Comparison of ENCODE assay signal across 23 cellular contexts in genomic region chr2:77479395-77479794, GRCh38. TPM values are rescaled to one million over a fixed set of nuclear protein-coding genes. Genes with fewer than 3 reads are reported as not detected.
"Had no signal": no experiment of that assay in that cellular context is flagged by ENCODE, and none has a peak within 500 bp of the region (broad histone marks: within the 10 kb centered on the region; RNA-seq: fewer than 3 reads in every experiment).

No MANE protein-coding gene starts in this region.

- H3K9ac ChIP-seq: SK-N-SH had no signal

- H3K27me3 Mint-ChIP-seq: activated naive CD4-positive, alpha-beta T cell treated with anti-CD3 and anti-CD28 coated beads, Interleukin-2, amount 10 ng/mL, durations not matched to agents 7 days and 5 days; effector memory CD8-positive, alpha-beta T cell; naive thymus-derived CD8-positive, alpha-beta T cell; T-cell had no signal

- H3K4me3 Mint-ChIP-seq: activated naive CD4-positive, alpha-beta T cell treated with anti-CD3 and anti-CD28 coated beads, Interleukin-2, amount 10 ng/mL, durations not matched to agents 7 days and 5 days; effector memory CD8-positive, alpha-beta T cell; naive thymus-derived CD8-positive, alpha-beta T cell; T-cell had no signal

- H3K4me1 Mint-ChIP-seq: activated naive CD4-positive, alpha-beta T cell treated with anti-CD3 and anti-CD28 coated beads, Interleukin-2, amount 10 ng/mL, durations not matched to agents 7 days and 5 days; naive thymus-derived CD8-positive, alpha-beta T cell; T-cell had no signal

- H3K27me3 ChIP-seq: brain microvascular endothelial cell, gastrocnemius medialis, heart left ventricle, suprapubic skin, upper lobe of right lung had no signal

- DNase-seq: activated CD4-positive, alpha-beta T cell treated with anti-CD3 and anti-CD28 coated beads, Interleukin-2, amount 50 U/mL, for 4 hours; activated naive CD4-positive, alpha-beta T cell treated with anti-CD3 and anti-CD28 coated beads, Interleukin-2, amount 10 ng/mL, durations not matched to agents 7 days and 5 days; activated T-cell treated with anti-CD3 and anti-CD28 coated beads for 4 hours; brain microvascular endothelial cell; cerebellar nuclear complex; effector memory CD8-positive, alpha-beta T cell; gastrocnemius medialis; heart left ventricle; naive thymus-derived CD8-positive, alpha-beta T cell; posterior cingulate gyrus; stimulated activated CD4-positive, alpha-beta T cell treated with anti-CD3 and anti-CD28 coated beads, Interleukin-15, amount 100 ng/mL, for 24 hours; stimulated activated CD4-positive, alpha-beta T cell treated with anti-CD3 and anti-CD28 coated beads, Interleukin-4, amount 100 ng/mL, for 24 hours; stimulated activated CD8-positive, alpha-beta memory T cell treated with anti-CD3 and anti-CD28 coated beads, Interleukin-4, amount 100 ng/mL, for 48 hours; stimulated activated naive CD8-positive, alpha-beta T cell treated with anti-CD3 and anti-CD28 coated beads, Interleukin-15, Interleukin-2, amounts not matched to agents 100 U/mL and 50 U/mL, for 24 hours; T-cell; T-helper 9 cell; upper lobe of right lung had no signal

- H3K36me3 Mint-ChIP-seq: activated naive CD4-positive, alpha-beta T cell treated with anti-CD3 and anti-CD28 coated beads, Interleukin-2, amount 10 ng/mL, durations not matched to agents 7 days and 5 days; T-cell had no signal

- ATAC-seq: activated CD4-positive, CD25-positive, alpha-beta regulatory T cell treated with anti-CD3 and anti-CD28 coated beads, Interleukin-2, amount 50 U/mL, for 24 hours; effector memory CD8-positive, alpha-beta T cell; gastrocnemius medialis; heart left ventricle; left lobe of liver; naive thymus-derived CD8-positive, alpha-beta T cell; stimulated activated naive CD8-positive, alpha-beta T cell treated with anti-CD3 and anti-CD28 coated beads, Interleukin-15, Interleukin-2, amounts not matched to agents 100 U/mL and 50 U/mL, for 24 hours; T-cell; upper lobe of right lung had no signal

- H3K4me3 ChIP-seq: gastrocnemius medialis, suprapubic skin, upper lobe of right lung had no signal

- H3K36me3 ChIP-seq: brain microvascular endothelial cell, gastrocnemius medialis, heart left ventricle, suprapubic skin, upper lobe of right lung had no signal

- H3K27ac ChIP-seq: brain microvascular endothelial cell, epithelial cell of prostate, gastrocnemius medialis, heart left ventricle, suprapubic skin, upper lobe of right lung had no signal

- H3K9me3 ChIP-seq: gastrocnemius medialis, SK-N-SH, suprapubic skin, upper lobe of right lung had no signal

- H3K4me1 ChIP-seq: gastrocnemius medialis, heart left ventricle, suprapubic skin, upper lobe of right lung had no signal

- H3K4me2 ChIP-seq: SK-N-SH had no signal

- H3K27ac Mint-ChIP-seq: activated naive CD4-positive, alpha-beta T cell treated with anti-CD3 and anti-CD28 coated beads, Interleukin-2, amount 10 ng/mL, durations not matched to agents 7 days and 5 days; activated T-helper 2 cell treated with anti-CD3 and anti-CD28 coated beads, Interferon-gamma antibody, Interleukin-2, Interleukin-4, amounts not matched to agents 10 μg/mL and 5 μg/mL and 100 μg/mL, durations not matched to agents 14 hours and 24 hours and 36 hours; effector memory CD8-positive, alpha-beta T cell; naive thymus-derived CD8-positive, alpha-beta T cell; T-cell had no signal

RNA-seq across cellular contexts. Expression of gene LRRTM4, which starts 42.8 kb away (rescaled TPM):
- total RNA-seq: activated T-helper 2 cell treated with anti-CD3 and anti-CD28 coated beads, Interferon-gamma antibody, Interleukin-2, Interleukin-4, amounts not matched to agents 10 μg/mL and 5 μg/mL and 100 μg/mL, durations not matched to agents 14 hours and 24 hours and 36 hours; left lobe of liver; naive thymus-derived CD8-positive, alpha-beta T cell; suprapubic skin; T-cell had no signal
- polyA plus RNA-seq: naive thymus-derived CD8-positive, alpha-beta T cell had no signal
